ENCODE assay signal across 19 cellular contexts in the genomic region with DNA sequence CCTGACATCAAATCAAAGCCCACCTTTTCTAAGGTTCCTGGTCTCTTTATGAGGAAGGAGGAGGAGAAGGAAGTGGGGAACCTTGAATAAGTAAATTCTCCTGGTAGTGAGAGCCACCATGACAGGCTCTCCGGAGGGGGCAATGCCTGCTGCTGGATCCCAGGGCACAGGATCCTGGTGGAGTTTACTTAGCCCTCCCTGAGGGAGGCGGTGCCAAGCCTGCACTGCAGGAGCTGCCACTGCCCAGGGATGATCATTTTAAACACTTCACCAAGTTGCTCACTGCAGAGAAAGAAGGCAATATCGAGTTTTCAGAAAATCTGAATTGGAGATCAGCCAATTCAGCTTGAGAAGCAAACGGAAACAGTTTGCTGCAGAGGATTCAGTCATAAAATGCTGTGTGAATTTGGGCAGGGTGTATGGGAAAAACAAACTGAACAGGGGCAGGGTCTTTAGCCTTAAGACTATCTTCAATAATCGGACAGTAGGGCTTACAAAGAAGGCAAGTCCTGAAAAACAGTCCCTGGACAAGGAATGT.
DNase-seq lines count a peak whose midpoint lies in the region; TF ChIP-seq lines count a peak whose summit lies in the region.
"Had no signal": no experiment of that assay in that cellular context is flagged by ENCODE, and none has a peak within 500 bp of the region (broad histone marks: within the 10 kb centered on the region; RNA-seq: fewer than 3 reads in every experiment).

No MANE protein-coding gene starts in this region.

- no peak overlapping the region for H3K4me3 Mint-ChIP-seq in H9
- H3K4me3 Mint-ChIP-seq in activated CD4-positive, alpha-beta memory T cell treated with anti-CD3 and anti-CD28 coated beads for 36 hours, result no peak overlapping the region
- H3K4me3 Mint-ChIP-seq: B cell; CD4-positive, alpha-beta T cell had no signal

- intact Hi-C loops in thyroid gland (cut with DNase I), result no loop called here
- intact Hi-C loops in activated CD4-positive, alpha-beta memory T cell treated with anti-CD3 and anti-CD28 coated beads for 36 hours (cut with micrococcal nuclease), result no loop called here

- no peak overlapping the region for H3T11ph ChIP-seq in H9 (ENCODE audit: low read length)

- TF ChIP-seq POLR2A in thyroid gland (IDR thresholded peaks at IDR 0.05), result no peak

- no peak overlapping the region for H3K27ac ChIP-seq in H9 (ENCODE audit: insufficient read length, low read depth, low read length)
- peak overlapping the region; percentile 79 for H3K27ac ChIP-seq in VCaP
- no peak overlapping the region for H3K27ac ChIP-seq in thyroid gland
- H3K27ac ChIP-seq in effector memory CD4-positive, alpha-beta T cell (ENCODE audit: insufficient read depth, low read length, poor library complexity, severe bottlenecking), result no peak overlapping the region

- H3K23me2 ChIP-seq in H9 (ENCODE audit: insufficient read length, low read depth, low read length, poor library complexity, severe bottlenecking), result no peaks in the 10 kb centered on the region

- no peak overlapping the region for H2AFZ ChIP-seq in H9 (ENCODE audit: low read length)

- no peaks in the 10 kb centered on the region for H3K79me2 ChIP-seq in H9 (ENCODE audit: insufficient read depth, low read length)

- no peak overlapping the region for H2BK5ac ChIP-seq in H9 (ENCODE audit: insufficient read length, low read length)

- no peak overlapping the region for H3K4ac ChIP-seq in H9 (ENCODE audit: low read depth, low read length)

- no peak overlapping the region for H2AK5ac ChIP-seq in H9 (ENCODE audit: insufficient read length, low read length)

- no peak overlapping the region for H3K27ac Mint-ChIP-seq in H9
- H3K27ac Mint-ChIP-seq in activated CD4-positive, alpha-beta memory T cell treated with anti-CD3 and anti-CD28 coated beads for 36 hours, result no peak overlapping the region
- H3K27ac Mint-ChIP-seq: B cell; CD4-positive, alpha-beta T cell had no signal

- no peak overlapping the region for H3K18ac ChIP-seq in H9 (ENCODE audit: insufficient read length, low read depth, low read length)

- no peaks in the 10 kb centered on the region for H3K27me3 Mint-ChIP-seq in H9 (ENCODE audit: low read depth)
- no peaks in the 10 kb centered on the region for H3K27me3 Mint-ChIP-seq in activated CD4-positive, alpha-beta memory T cell treated with anti-CD3 and anti-CD28 coated beads for 36 hours
- H3K27me3 Mint-ChIP-seq: B cell; CD4-positive, alpha-beta T cell had no signal

- no peak overlapping the region for H3K23ac ChIP-seq in H9 (ENCODE audit: insufficient read length, low read depth, low read length)

- no peaks in the 10 kb centered on the region for H3K9me3 Mint-ChIP-seq in H9
- H3K9me3 Mint-ChIP-seq in activated CD4-positive, alpha-beta memory T cell treated with anti-CD3 and anti-CD28 coated beads for 36 hours, result peaks cover 2% of the 10 kb centered on the region
- H3K9me3 Mint-ChIP-seq: CD4-positive, alpha-beta T cell had no signal

- H2BK120ac ChIP-seq in H9 (ENCODE audit: low read depth, low read length, poor library complexity, severe bottlenecking), result no peak overlapping the region

- H3K79me1 ChIP-seq in H9 (ENCODE audit: insufficient read depth, low read depth, low read length, poor library complexity, severe bottlenecking), result no peaks in the 10 kb centered on the region

- DNase-seq in NCI-H345 (lab: John Stamatoyannopoulos, UW) (peak; percentile 40), NCI-H345 treated with DMSO at 0.1 percent for 48 hours (lab: John Stamatoyannopoulos, UW; ENCODE audit: unreplicated experiment) (no peak), H9 (no peak), thyroid gland (peak; percentile 12 to 13)
- DNase-seq in effector memory CD4-positive, alpha-beta T cell, result no peak
- DNase-seq in activated CD4-positive, alpha-beta memory T cell treated with anti-CD3 and anti-CD28 coated beads for 36 hours, result no peak
- DNase-seq: Caco-2; CD4-positive, alpha-beta T cell; DMS 273 treated with DMSO at 0.1 percent for 48 hours; DMS79 treated with DMSO at 0.1 percent for 48 hours; GOT3; KBM-7; NCI-H1092; NCI-H146; NCI-H2029 treated with DMSO at 0.1 percent for 48 hours; NCI-H2171 treated with DMSO at 0.1 percent for 48 hours; NCI-H69 had no signal

- H3K36me3 ChIP-seq in thyroid gland, result no peaks in the 10 kb centered on the region
- no peaks in the 10 kb centered on the region for H3K36me3 ChIP-seq in effector memory CD4-positive, alpha-beta T cell (ENCODE audit: control insufficient read depth, insufficient read depth, low read length)

- no peak overlapping the region for H3K4me3 ChIP-seq in thyroid gland (replicated peaks in 1 of 3)
- H3K4me3 ChIP-seq in effector memory CD4-positive, alpha-beta T cell (ENCODE audit: insufficient read depth, low read depth, low read length, poor library complexity, severe bottlenecking), result no peak overlapping the region

- H2BK12ac ChIP-seq in H9 (ENCODE audit: insufficient read length, low read depth, low read length), result no peak overlapping the region

- H3K4me1 Mint-ChIP-seq in H9, result 0 out of 4 replicates have a peak, but pooled peaks cover 0 to 2% of the 10 kb centered on the region in 2 experiments
- H3K4me1 Mint-ChIP-seq in activated CD4-positive, alpha-beta memory T cell treated with anti-CD3 and anti-CD28 coated beads for 36 hours (ENCODE audit: low read depth), result no peaks in the 10 kb centered on the region
- H3K4me1 Mint-ChIP-seq: B cell had no signal

- no peak overlapping the region for H3K56ac ChIP-seq in H9 (ENCODE audit: insufficient read length, low read depth, low read length)

- H2BK15ac ChIP-seq in H9 (ENCODE audit: low read depth, low read length), result no peak overlapping the region

- H4K5ac ChIP-seq in H9 (ENCODE audit: insufficient read length, low read depth, low read length), result no peak overlapping the region

- no peaks in the 10 kb centered on the region for H3K4me1 ChIP-seq in H9 (ENCODE audit: insufficient read depth, low read length)
- H3K4me1 ChIP-seq in thyroid gland, result no peaks in the 10 kb centered on the region
- no peaks in the 10 kb centered on the region for H3K4me1 ChIP-seq in effector memory CD4-positive, alpha-beta T cell (ENCODE audit: control insufficient read depth, insufficient read depth, low read length, poor library complexity, severe bottlenecking)
- H3K4me1 ChIP-seq: Caco-2 had no signal

- H4K91ac ChIP-seq in H9 (ENCODE audit: insufficient read length, low read depth, low read length), result no peak overlapping the region

- H3K36me3 Mint-ChIP-seq in H9 (ENCODE audit: insufficient read depth in 1 of 3, low read depth in 3 of 3), result no peaks in the 10 kb centered on the region
- no peaks in the 10 kb centered on the region for H3K36me3 Mint-ChIP-seq in activated CD4-positive, alpha-beta memory T cell treated with anti-CD3 and anti-CD28 coated beads for 36 hours

- no peak for TF ChIP-seq CTCF in H9 (conservative IDR thresholded peaks at IDR 0.05)
- no peak for TF ChIP-seq CTCF in VCaP (conservative IDR thresholded peaks at IDR 0.05)
- no peak for TF ChIP-seq CTCF in thyroid gland (IDR thresholded peaks at IDR 0.05)

- no peak overlapping the region for H2BK20ac ChIP-seq in H9 (ENCODE audit: low read depth, low read length, poor library complexity, severe bottlenecking)

- no peaks in the 10 kb centered on the region for H4K20me1 ChIP-seq in H9 (ENCODE audit: control insufficient read depth, insufficient read depth, insufficient read length)

- H3K4me2 ChIP-seq in H9 (ENCODE audit: insufficient read depth, insufficient read length, low read length), result no peak overlapping the region

- CTCF ChIA-PET in activated CD4-positive, alpha-beta memory T cell treated with anti-CD3 and anti-CD28 coated beads for 36 hours (lab: Charles Lee), result no interaction called here

- no peak overlapping the region for H3K9ac ChIP-seq in H9 (ENCODE audit: extremely low read depth, insufficient read length, low read length)

- WGBS in H9 (ENCODE audit: extremely low coverage, insufficient read length, low lambda C conversion rate), result no CpG with 5 or more reads among the region's 5 CpGs
- WGBS in thyroid gland, 2 donors, result 34 to 36% methylated on average over 5 of the region's 5 CpGs

- H3K27me3 ChIP-seq in H9 (ENCODE audit: insufficient read depth, low read length) (no peaks in the 10 kb centered on the region), thyroid gland (no peaks in the 10 kb centered on the region)
- no peaks in the 10 kb centered on the region for H3K27me3 ChIP-seq in effector memory CD4-positive, alpha-beta T cell (replicated peaks; ENCODE audit: control insufficient read depth, insufficient read depth, low read length, poor library complexity, severe bottlenecking)

- H3K9me3 ChIP-seq in H9 (ENCODE audit: control insufficient read depth, low read depth, low read length) (no peaks in the 10 kb centered on the region), thyroid gland (no peaks in the 10 kb centered on the region)
- H3K9me3 ChIP-seq in effector memory CD4-positive, alpha-beta T cell (ENCODE audit: control insufficient read depth, low read length), result no peaks in the 10 kb centered on the region
- H3K9me3 ChIP-seq: Caco-2 had no signal

- peak overlapping the region; percentile 94 for H4K8ac ChIP-seq in H9 (replicated peaks; ENCODE audit: insufficient read length, low read depth, low read length)

- H3K14ac ChIP-seq in H9 (ENCODE audit: insufficient read depth, low read length), result no peak overlapping the region

- POLR2A ChIA-PET in activated CD4-positive, alpha-beta memory T cell treated with anti-CD3 and anti-CD28 coated beads for 36 hours (lab: Charles Lee), result no interaction called here

Comparison
In these comparisons a context has a peak if more than half of its experiments do, and no peak if none do; other contexts are left out.
1. DNase-seq: peak in NCI-H345 (single experiment) and thyroid gland (2 of 2); none in NCI-H345 treated with DMSO at 0.1 percent for 48 hours (single experiment), H9 (single experiment), effector memory CD4-positive, alpha-beta T cell (0 of 3) and activated CD4-positive, alpha-beta memory T cell treated with anti-CD3 and anti-CD28 coated beads for 36 hours (single experiment).